27 cellular contexts compared by ENCODE assay signal in the genomic region with DNA sequence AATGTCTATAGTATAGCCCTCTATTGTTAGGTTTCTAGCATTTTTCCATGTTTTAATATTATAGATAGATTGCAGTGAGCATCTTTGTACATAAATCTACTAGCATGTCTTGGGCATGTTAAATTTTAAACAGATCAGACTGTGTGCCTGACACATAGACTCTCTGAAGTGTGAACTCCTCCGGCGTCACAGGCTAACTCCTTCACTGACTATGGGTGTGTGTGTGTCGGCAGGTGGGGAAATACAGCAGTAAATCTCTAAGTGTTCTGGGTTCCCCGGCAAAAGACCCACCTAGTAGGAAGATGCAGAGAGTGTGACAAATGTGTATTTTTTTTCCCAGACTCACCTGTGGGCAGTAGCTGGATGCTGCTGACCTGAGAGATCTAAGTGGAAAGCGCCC. TPM values are rescaled to one million over a fixed set of nuclear protein-coding genes. Genes with fewer than 3 reads are reported as not detected.
DNase-seq lines count a peak whose midpoint lies in the region; ATAC-seq and TF ChIP-seq lines count a peak whose summit lies in the region.
"Had no signal": no experiment of that assay in that cellular context is flagged by ENCODE, and none has a peak within 500 bp of the region (broad histone marks: within the 10 kb centered on the region; RNA-seq: fewer than 3 reads in every experiment).

No MANE protein-coding gene starts in this region.

- no peaks in the 10 kb centered on the region for H3K36me3 ChIP-seq in breast epithelium
- H3K36me3 ChIP-seq in gastroesophageal sphincter: no peaks in the 10 kb centered on the region
- H3K36me3 ChIP-seq in parathyroid adenoma (ENCODE audit: control insufficient read depth, insufficient read depth, low read length): no peaks in the 10 kb centered on the region
- no peaks in the 10 kb centered on the region for H3K36me3 ChIP-seq in testis (ENCODE audit: low read depth, missing control alignments)
- no peaks in the 10 kb centered on the region for H3K36me3 ChIP-seq in HAP-1 (replicated peaks)
- H3K36me3 ChIP-seq: MG63 had no signal

- WGBS in gastroesophageal sphincter (ENCODE audit: low coverage in 1 of 2), 2 donors: 91 to 100% methylated on average over 1 to 4 of the region's 5 CpGs
- WGBS in testis, 2 donors: 88 to 91% methylated on average over 5 of the region's 5 CpGs

- TF ChIP-seq POLR2A in breast epithelium (IDR thresholded peaks at IDR 0.05): no peak
- TF ChIP-seq POLR2A in gastroesophageal sphincter (IDR thresholded peaks at IDR 0.05): no peak
- TF ChIP-seq POLR2A in testis (IDR thresholded peaks at IDR 0.05): no peak

- H3K27me3 ChIP-seq in breast epithelium (no peaks in the 10 kb centered on the region), gastroesophageal sphincter (no peaks in the 10 kb centered on the region), parathyroid adenoma (ENCODE audit: control insufficient read depth, insufficient read depth, low read length) (no peaks in the 10 kb centered on the region), testis (no peaks in the 10 kb centered on the region), HAP-1 (ENCODE audit: low read depth) (no peaks in the 10 kb centered on the region)
- H3K27me3 ChIP-seq: MG63 had no signal

- ATAC-seq in gastroesophageal sphincter (no peak), GM21723 (IDR thresholded peaks at IDR 0.05; ENCODE audit: unreplicated experiment) (no peak)
- ATAC-seq: activated T-cell treated with anti-CD3 and anti-CD28 coated beads, Interleukin-2, amount 50 U/mL, for 4 hours; Panc1; stimulated activated memory B cell treated with anti-CD40 and anti-IgM and Interleukin-4, amounts not matched to agents 10 μg/mL and 1 μg/mL and 100 μg/mL, for 72 hours had no signal

- no peak overlapping the region for H3K4me2 ChIP-seq in parathyroid adenoma (ENCODE audit: low read length)

- peak overlapping the region in 1 of 2 donors; percentile 72 for H3K27ac ChIP-seq in breast epithelium
- H3K27ac ChIP-seq in gastroesophageal sphincter: peak overlapping the region in 3 of 4 donors; percentile 66 to 75 (median 69)
- H3K27ac ChIP-seq in parathyroid adenoma: peak overlapping the region; percentile 8
- H3K27ac ChIP-seq in testis: no peak overlapping the region
- H3K27ac ChIP-seq: 22Rv1 had no signal

- intact Hi-C loops in breast epithelium (cut with DNase I; ENCODE audit: low total_unique reads) (no loop called here), MCF 10A (cut with micrococcal nuclease) (no loop called here), testis (cut with DNase I; ENCODE audit: low total_unique reads) (no loop called here)

- no peak overlapping the region for H3K4me3 Mint-ChIP-seq in MCF 10A (ENCODE audit: unreplicated experiment)
- H3K4me3 Mint-ChIP-seq: activated CD4-positive, alpha-beta T cell treated with anti-CD3 and anti-CD28 coated beads, Interleukin-2, amount 10 ng/mL, durations not matched to agents 24 days and 14 days; activated T-cell treated with anti-CD3 and anti-CD28 coated beads, Interleukin-2, amount 50 U/mL, for 4 hours; H9; stimulated activated memory B cell treated with anti-CD40 and anti-IgM and Interleukin-4, amounts not matched to agents 10 μg/mL and 1 μg/mL and 100 μg/mL, for 72 hours had no signal

- H3K4me3 ChIP-seq in breast epithelium (peak overlapping the region; percentile 36 to 55 (median 39)), gastroesophageal sphincter (peak overlapping the region in 1 of 2 donors; percentile 42), parathyroid adenoma (ENCODE audit: low read depth, low read length) (peak overlapping the region; percentile 14), testis (no peak overlapping the region), HAP-1 (no peak overlapping the region)
- H3K4me3 ChIP-seq: MG63 had no signal

- no peak overlapping the region for H3K9ac ChIP-seq in parathyroid adenoma

- no peaks in the 10 kb centered on the region for H3K4me1 Mint-ChIP-seq in MCF 10A (ENCODE audit: insufficient read depth, unreplicated experiment)
- H3K4me1 Mint-ChIP-seq: activated CD4-positive, alpha-beta T cell treated with anti-CD3 and anti-CD28 coated beads, Interleukin-2, amount 10 ng/mL, durations not matched to agents 24 days and 14 days; stimulated activated memory B cell treated with anti-CD40 and anti-IgM and Interleukin-4, amounts not matched to agents 10 μg/mL and 1 μg/mL and 100 μg/mL, for 72 hours had no signal

- no peak for TF ChIP-seq CTCF in breast epithelium (IDR thresholded peaks at IDR 0.05)
- TF ChIP-seq CTCF in MCF 10A (IDR thresholded peaks at IDR 0.05; ENCODE audit: unreplicated experiment): no peak
- TF ChIP-seq CTCF in gastroesophageal sphincter (IDR thresholded peaks at IDR 0.05): no peak
- no peak for TF ChIP-seq CTCF in parathyroid adenoma (IDR thresholded peaks at IDR 0.05)
- no peak for TF ChIP-seq CTCF in testis (IDR thresholded peaks at IDR 0.05)

- DNase-seq in breast epithelium (ENCODE audit: low spot score in 2 of 2) (no peak), MCF 10A (ENCODE audit: unreplicated experiment) (no peak), testis (peak; percentile 0), NCI-H524 (lab: John Stamatoyannopoulos, UW) (no peak), HAP-1 (ENCODE audit: low spot score in 2 of 2) (no peak)
- DNase-seq: activated CD4-positive, alpha-beta T cell treated with anti-CD3 and anti-CD28 coated beads, Interleukin-2, amount 10 ng/mL, durations not matched to agents 24 days and 14 days; activated T-cell treated with anti-CD3 and anti-CD28 coated beads, Interleukin-2, amount 50 U/mL, for 4 hours; Calu3; DND-41; effector CD8-positive, alpha-beta T cell; foreskin melanocyte; H9; KBM-7; mammary epithelial cell; MG63; NCI-H2029; NCI-H69; stimulated activated CD4-positive, alpha-beta T cell treated with anti-CD3 and anti-CD28 coated beads, Interleukin-4, amount 100 ng/mL, for 24 hours; SW 1271; T1000 had no signal

- no peaks in the 10 kb centered on the region for H3K36me3 Mint-ChIP-seq in MCF 10A (ENCODE audit: insufficient read depth, unreplicated experiment)
- H3K36me3 Mint-ChIP-seq: CD14-positive monocyte; stimulated activated memory B cell treated with anti-CD40 and anti-IgM and Interleukin-4, amounts not matched to agents 10 μg/mL and 1 μg/mL and 100 μg/mL, for 72 hours had no signal

- no peaks in the 10 kb centered on the region for H3K27me3 Mint-ChIP-seq in MCF 10A (ENCODE audit: insufficient read depth, unreplicated experiment)

- no peaks in the 10 kb centered on the region for H3K9me3 ChIP-seq in breast epithelium
- no peaks in the 10 kb centered on the region for H3K9me3 ChIP-seq in gastroesophageal sphincter
- H3K9me3 ChIP-seq in parathyroid adenoma (ENCODE audit: control insufficient read depth, low read length): no peaks in the 10 kb centered on the region
- no peaks in the 10 kb centered on the region for H3K9me3 ChIP-seq in testis
- no peaks in the 10 kb centered on the region for H3K9me3 ChIP-seq in HAP-1
- H3K9me3 ChIP-seq: MG63 had no signal

- no peaks in the 10 kb centered on the region for H3K79me2 ChIP-seq in parathyroid adenoma

- POLR2A ChIA-PET in MCF 10A (lab: Yijun Ruan, JAX): no interaction called here

- in situ Hi-C loops in HAP-1 (cut with MboI; ENCODE audit: low sequenced_read_pairs): no loop called here

- BruUV-seq in MCF 10A (replicated peaks; lab: Mats Ljungman, UMichigan): no TSS peak

- no peak for TF ChIP-seq EP300 in gastroesophageal sphincter (IDR thresholded peaks at IDR 0.05)

- no peak overlapping the region for H3K27ac Mint-ChIP-seq in MCF 10A (ENCODE audit: low read depth, unreplicated experiment)
- H3K27ac Mint-ChIP-seq: activated CD4-positive, alpha-beta T cell treated with anti-CD3 and anti-CD28 coated beads, Interleukin-2, amount 10 ng/mL, durations not matched to agents 24 days and 14 days; H9; stimulated activated memory B cell treated with anti-CD40 and anti-IgM and Interleukin-4, amounts not matched to agents 10 μg/mL and 1 μg/mL and 100 μg/mL, for 72 hours had no signal

- no peaks in the 10 kb centered on the region for H3K4me1 ChIP-seq in breast epithelium
- no peaks in the 10 kb centered on the region for H3K4me1 ChIP-seq in gastroesophageal sphincter
- H3K4me1 ChIP-seq in parathyroid adenoma: no peaks in the 10 kb centered on the region
- H3K4me1 ChIP-seq in testis: peaks cover 3% of the 10 kb centered on the region
- no peaks in the 10 kb centered on the region for H3K4me1 ChIP-seq in HAP-1

- H2AFZ ChIP-seq in parathyroid adenoma: no peak overlapping the region

- CTCF ChIA-PET in MCF 10A (lab: Yijun Ruan, JAX): no interaction called here

- no peaks in the 10 kb centered on the region for H3K9me3 Mint-ChIP-seq in MCF 10A (ENCODE audit: unreplicated experiment)
- H3K9me3 Mint-ChIP-seq: activated CD4-positive, alpha-beta T cell treated with anti-CD3 and anti-CD28 coated beads, Interleukin-2, amount 10 ng/mL, durations not matched to agents 24 days and 14 days; activated T-cell treated with anti-CD3 and anti-CD28 coated beads, Interleukin-2, amount 50 U/mL, for 4 hours; CD14-positive monocyte; H9; stimulated activated memory B cell treated with anti-CD40 and anti-IgM and Interleukin-4, amounts not matched to agents 10 μg/mL and 1 μg/mL and 100 μg/mL, for 72 hours had no signal

RNA-seq across cellular contexts. Expression of gene VWF, which starts 2.3 kb away (rescaled TPM):
- total RNA-seq in breast epithelium: 100 to 1,000 TPM in 2 of 3 donors, 10 to 100 TPM in 1; 60.3 to 267 (median 117) TPM
- not detected in 2 replicates for total RNA-seq in MCF 10A (2022)
- 100 to 1,000 TPM in 3 of 4 donors, 10 to 100 TPM in 1; 94.3 to 261 (median 162) TPM for total RNA-seq in gastroesophageal sphincter
- 10 to 100 TPM; 83.7 to 86.2 TPM for total RNA-seq in testis
- 68.3 TPM for polyA plus RNA-seq in testis (ENCODE audit: insufficient read depth, low read depth, low replicate concordance)
- total RNA-seq: activated CD4-positive, alpha-beta T cell treated with anti-CD3 and anti-CD28 coated beads, Interleukin-2, amount 10 ng/mL, durations not matched to agents 24 days and 14 days; Calu3 had no signal

Comparison
In these comparisons a context has a peak if more than half of its experiments do, and no peak if none do; other contexts are left out.
1. RNA of gene VWF, which starts 2.3 kb away (total RNA-seq): 94.3 to 261 TPM in gastroesophageal sphincter, 60.3 to 267 TPM in breast epithelium and 83.7 to 86.2 TPM in testis; not detected in MCF 10A; every median in the first group is over 10 times any median in the second.
2. H3K27ac ChIP-seq: peak in gastroesophageal sphincter (3 of 4) and parathyroid adenoma (single experiment); none in testis (0 of 2).
3. H3K4me3 ChIP-seq: peak in breast epithelium (3 of 3) and parathyroid adenoma (single experiment); none in testis (0 of 2) and HAP-1 (single experiment).